ENCODE assay signal across 9 cellular contexts in genomic region chr6:89951574-89952360, GRCh38. TPM values are rescaled to one million over a fixed set of nuclear protein-coding genes. Genes with fewer than 3 reads are reported as not detected.
A peak's percentile ranks its signal among the peaks of the same experiment; 100 is the strongest.
DNase-seq lines count a peak whose midpoint lies in the region; ATAC-seq and FAIRE-seq lines count a peak whose summit lies in the region.
"Had no signal": no experiment of that assay in that cellular context is flagged by ENCODE, and none has a peak within 500 bp of the region (broad histone marks: within the 10 kb centered on the region; RNA-seq: fewer than 3 reads in every experiment).

No MANE protein-coding gene starts in this region.

- H3K36me3 ChIP-seq in BLaER1 treated with 17β-estradiol and CSF1 and Interleukin-3, amounts not matched to agents 10 nM and 100 nM: peaks cover 0 to 55% (median 24%) of the 10 kb centered on the region in 11 experiments; a peak in 13 of 22 replicates

- H3K4me1 ChIP-seq in BLaER1 treated with 17β-estradiol and CSF1 and Interleukin-3, amounts not matched to agents 10 nM and 100 nM: peaks cover 29 to 59% (median 51%) of the 10 kb centered on the region in 10 experiments

- H4K20me1 ChIP-seq in BLaER1 treated with 17β-estradiol and CSF1 and Interleukin-3, amounts not matched to agents 10 nM and 100 nM: peaks cover 0 to 4% (median 0%) of the 10 kb centered on the region in 11 experiments; a peak in 1 of 22 replicates

- H3K9me3 Mint-ChIP-seq in activated naive CD8-positive, alpha-beta T cell treated with anti-CD3 and anti-CD28 coated beads, Interleukin-2, amount 10 ng/mL, durations not matched to agents 7 days and 5 days: no peaks in the 10 kb centered on the region

- H3K9ac ChIP-seq in BLaER1 treated with 17β-estradiol and CSF1 and Interleukin-3, amounts not matched to agents 10 nM and 100 nM: peak overlapping the region in 9 of 11 experiments; percentile 15 to 77 (median 72); a peak in 16 of 22 replicates

- H3K4me3 ChIP-seq in BLaER1 treated with 17β-estradiol and CSF1 and Interleukin-3, amounts not matched to agents 10 nM and 100 nM: peak overlapping the region in 2 of 10 experiments; percentile 20 to 36; a peak in 2 of 20 replicates
- H3K4me3 ChIP-seq: heart right ventricle had no signal

- POLR2A ChIA-PET in activated naive CD8-positive, alpha-beta T cell treated with anti-CD3 and anti-CD28 coated beads, Interleukin-2, amount 10 ng/mL, durations not matched to agents 7 days and 5 days (lab: Charles Lee): interaction anchor here (1.1 kb wide), 1 partner anchor 160 kb away, joined by 3 read pairs; no protein-coding TSS in a partner anchor

- H3K4me1 Mint-ChIP-seq in activated naive CD8-positive, alpha-beta T cell treated with anti-CD3 and anti-CD28 coated beads, Interleukin-2, amount 10 ng/mL, durations not matched to agents 7 days and 5 days: peaks cover 67% of the 10 kb centered on the region

- no peaks in the 10 kb centered on the region for H3K27me3 Mint-ChIP-seq in activated naive CD8-positive, alpha-beta T cell treated with anti-CD3 and anti-CD28 coated beads, Interleukin-2, amount 10 ng/mL, durations not matched to agents 7 days and 5 days

- H3K9me3 ChIP-seq in BLaER1 treated with 17β-estradiol and CSF1 and Interleukin-3, amounts not matched to agents 10 nM and 100 nM (replicated peaks in 1 of 11): no peaks in the 10 kb centered on the region
- H3K9me3 ChIP-seq: heart right ventricle had no signal

- DNase-seq in HTR-8/SVneo (ENCODE audit: insufficient read length, low spot score) (no peak), left kidney (ENCODE audit: low read depth, low spot score) (peak; percentile 61), NCI-H2171 treated with DMSO at 0.1 percent for 48 hours (lab: John Stamatoyannopoulos, UW) (no peak), SKM-1 treated with dmso at 0.1 percent for 144 hours (lab: John Stamatoyannopoulos, UW; ENCODE audit: unreplicated experiment) (no peak)
- DNase-seq in activated naive CD8-positive, alpha-beta T cell treated with anti-CD3 and anti-CD28 coated beads, Interleukin-2, amount 10 ng/mL, durations not matched to agents 7 days and 5 days: no peak
- no peak for DNase-seq in central memory CD4-positive, alpha-beta T cell
- DNase-seq: heart right ventricle had no signal

- FAIRE-seq in HTR-8/SVneo (lab: Jason Lieb, UNC): peak; percentile 20

- no peaks in the 10 kb centered on the region for H3K27me3 ChIP-seq in BLaER1 treated with 17β-estradiol and CSF1 and Interleukin-3, amounts not matched to agents 10 nM and 100 nM
- H3K27me3 ChIP-seq: heart right ventricle had no signal

- no peak for ATAC-seq in activated naive CD8-positive, alpha-beta T cell treated with anti-CD3 and anti-CD28 coated beads, Interleukin-2, amount 10 ng/mL, durations not matched to agents 7 days and 5 days (ENCODE audit: low read depth)
- ATAC-seq in HG03159 (IDR thresholded peaks at IDR 0.05; ENCODE audit: unreplicated experiment): no peak

- peaks cover 52% of the 10 kb centered on the region for H3K36me3 Mint-ChIP-seq in activated naive CD8-positive, alpha-beta T cell treated with anti-CD3 and anti-CD28 coated beads, Interleukin-2, amount 10 ng/mL, durations not matched to agents 7 days and 5 days

- H3K4me3 Mint-ChIP-seq in activated naive CD8-positive, alpha-beta T cell treated with anti-CD3 and anti-CD28 coated beads, Interleukin-2, amount 10 ng/mL, durations not matched to agents 7 days and 5 days: peak overlapping the region; percentile 61

- peak overlapping the region in 9 of 11 experiments; percentile 58 to 90 (median 87); a peak in 18 of 22 replicates for H3K27ac ChIP-seq in BLaER1 treated with 17β-estradiol and CSF1 and Interleukin-3, amounts not matched to agents 10 nM and 100 nM
- H3K27ac ChIP-seq: heart right ventricle had no signal

- H3K4me2 ChIP-seq in BLaER1 treated with 17β-estradiol and CSF1 and Interleukin-3, amounts not matched to agents 10 nM and 100 nM: peak overlapping the region; percentile 51 to 83 (median 73)

- peak overlapping the region; percentile 82 for H3K27ac Mint-ChIP-seq in activated naive CD8-positive, alpha-beta T cell treated with anti-CD3 and anti-CD28 coated beads, Interleukin-2, amount 10 ng/mL, durations not matched to agents 7 days and 5 days

RNA-seq across cellular contexts. Expression of gene GJA10, which starts 57.5 kb away (rescaled TPM):
- total RNA-seq in activated naive CD8-positive, alpha-beta T cell treated with anti-CD3 and anti-CD28 coated beads, Interleukin-2, amount 10 ng/mL, durations not matched to agents 7 days and 5 days: not detected
- total RNA-seq: heart right ventricle had no signal
